ENCODE assay signal across 22 cellular contexts in the genomic region with DNA sequence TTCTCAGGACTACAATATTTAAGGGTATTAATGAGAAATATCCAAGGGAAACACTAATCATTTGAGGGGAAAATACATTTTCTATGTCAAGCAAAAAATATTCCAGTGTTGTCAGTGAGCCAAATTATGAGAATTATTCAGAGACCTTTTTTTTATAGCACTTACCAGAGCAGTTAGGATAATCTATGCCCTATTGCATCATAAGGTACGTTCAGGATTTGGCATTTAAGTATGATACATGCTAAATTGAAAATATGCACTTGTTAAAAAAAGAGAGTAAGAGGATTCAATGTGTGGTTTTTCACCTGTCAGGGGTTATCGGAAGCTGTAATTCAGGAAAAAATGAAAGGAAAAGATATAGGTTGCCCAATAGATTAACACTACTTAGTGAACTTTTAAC. TPM values are rescaled to one million over a fixed set of nuclear protein-coding genes. Genes with fewer than 3 reads are reported as not detected.
DNase-seq lines count a peak whose midpoint lies in the region; ATAC-seq, FAIRE-seq and TF ChIP-seq lines count a peak whose summit lies in the region.
"Had no signal": no experiment of that assay in that cellular context is flagged by ENCODE, and none has a peak within 500 bp of the region (broad histone marks: within the 10 kb centered on the region; RNA-seq: fewer than 3 reads in every experiment).

No MANE protein-coding gene starts in this region.

- no peak overlapping the region for H2AK9ac ChIP-seq in IMR-90 (replicated peaks; ENCODE audit: low read depth, low read length, poor library complexity)

- H3K36me3 ChIP-seq in IMR-90 (ENCODE audit: control insufficient read depth, insufficient read depth, low read length), result no peaks in the 10 kb centered on the region
- no peaks in the 10 kb centered on the region for H3K36me3 ChIP-seq in kidney (ENCODE audit: control insufficient read depth in 1 of 2, insufficient read depth in 2 of 2, low read length in 2 of 2)
- H3K36me3 ChIP-seq: BE2C, BLaER1 had no signal

- no peak overlapping the region for H3K4ac ChIP-seq in IMR-90 (ENCODE audit: low read depth, low read length)

- H4K20me1 ChIP-seq in IMR-90 (ENCODE audit: insufficient read depth, low read length), result no peaks in the 10 kb centered on the region
- H4K20me1 ChIP-seq: BLaER1 had no signal

- DNase-seq in IMR-90 (no peak), NCI-H226 (peak; percentile 30), omental fat pad (ENCODE audit: low spot score) (no peak), kidney (no peak), NCI-H774 (lab: John Stamatoyannopoulos, UW) (no peak)
- DNase-seq in activated T-cell treated with anti-CD3 and anti-CD28 coated beads, Interleukin-2, amount 50 U/mL, for 48 hours, result no peak
- DNase-seq: 8988T; ACHN; BE2C; C1 segment of cervical spinal cord; Caco-2; Calu3; CD4-positive, alpha-beta memory T cell; CD4-positive, CD25-positive, alpha-beta regulatory T cell; DMS79 treated with DMSO at 0.1 percent for 48 hours; GF-D8 had no signal

- H3K27ac ChIP-seq in IMR-90 (ENCODE audit: insufficient read depth, low read length) (no peak overlapping the region), kidney (ENCODE audit: low read depth in 2 of 2, low read length in 2 of 2) (no peak overlapping the region)
- H3K27ac ChIP-seq: BLaER1 had no signal

- no peak overlapping the region for H2BK15ac ChIP-seq in IMR-90 (ENCODE audit: low read depth, low read length)

- no peak overlapping the region for H3K9ac ChIP-seq in IMR-90 (ENCODE audit: low read depth, low read length)
- no peak overlapping the region for H3K9ac ChIP-seq in kidney (ENCODE audit: low read length in 2 of 2)
- H3K9ac ChIP-seq: BLaER1 had no signal

- no peak overlapping the region for H4K5ac ChIP-seq in IMR-90 (ENCODE audit: low read depth, low read length)

- no peak overlapping the region for H4K91ac ChIP-seq in IMR-90 (ENCODE audit: insufficient read depth, low read depth, low read length)

- H3K14ac ChIP-seq in IMR-90 (replicated peaks; ENCODE audit: low read depth, low read length), result no peak overlapping the region

- no peak for FAIRE-seq in kidney (lab: Jason Lieb, UNC)
- FAIRE-seq: A204.1, D721Med, G401.6, GM12891 had no signal

- H3K4me3 ChIP-seq in IMR-90 (ENCODE audit: insufficient read depth, low read depth, low read length) (no peak overlapping the region), kidney (ENCODE audit: low read length in 2 of 2) (no peak overlapping the region)
- H3K4me3 ChIP-seq: BLaER1 had no signal

- TF ChIP-seq POLR2A in IMR-90 (IDR thresholded peaks at IDR 0.05; ENCODE audit: low read depth, low read length), result no peak

- no TSS peak for BruUV-seq in IMR-90 (replicated peaks; lab: Mats Ljungman, UMichigan)

- H3K79me1 ChIP-seq in IMR-90 (ENCODE audit: low read depth in 1 of 2, low read length in 2 of 2), result no peaks in the 10 kb centered on the region

- TF ChIP-seq RAD21 in IMR-90 (IDR thresholded peaks at IDR 0.05; ENCODE audit: low read length), result no peak

- no CpG with 5 or more reads among the region's 2 CpGs for WGBS in IMR-90 (ENCODE audit: extremely low coverage in 2 of 2, insufficient read length in 1 of 2), 2 experiments

- no peak for TF ChIP-seq CTCF in IMR-90 (conservative IDR thresholded peaks at IDR 0.05; ENCODE audit: low read depth, low read length)
- TF ChIP-seq CTCF in omental fat pad (IDR thresholded peaks at IDR 0.05), result no peak
- TF ChIP-seq CTCF in kidney (IDR thresholded peaks at IDR 0.05; ENCODE audit: borderline replicate concordance, extremely low read depth, insufficient read depth), result no peak

- H2AK5ac ChIP-seq in IMR-90 (ENCODE audit: low read depth, low read length), result no peak overlapping the region

- H3K27me3 ChIP-seq in IMR-90 (ENCODE audit: control insufficient read depth, insufficient read depth, low read length), result no peaks in the 10 kb centered on the region
- H3K27me3 ChIP-seq: BE2C, BLaER1 had no signal

- H4K8ac ChIP-seq in IMR-90 (ENCODE audit: low read depth in 2 of 2, low read length in 2 of 2), result no peak overlapping the region

- H3K9me3 ChIP-seq in IMR-90 (ENCODE audit: control insufficient read depth, insufficient read depth, low read length) (no peaks in the 10 kb centered on the region), kidney (ENCODE audit: control insufficient read depth in 1 of 2, low read length in 2 of 2) (no peaks in the 10 kb centered on the region)
- H3K9me3 ChIP-seq: BE2C, BLaER1, Caco-2 had no signal

- H3K4me2 ChIP-seq in IMR-90 (ENCODE audit: low read depth, low read length), result no peak overlapping the region
- H3K4me2 ChIP-seq: BLaER1 had no signal

- intact Hi-C loops in IMR-90 (cut with micrococcal nuclease) (no loop called here), kidney (cut with DNase I) (no loop called here)

- no peak overlapping the region for H2BK5ac ChIP-seq in IMR-90 (ENCODE audit: low read depth, low read length, poor library complexity, severe bottlenecking)

- dilution Hi-C loops in IMR-90 (cut with HindIII; ENCODE audit: low sequenced_read_pairs, unreplicated experiment), result no loop called here

- H3K4me1 ChIP-seq in IMR-90 (ENCODE audit: control insufficient read depth, insufficient read depth, low read length), result no peaks in the 10 kb centered on the region
- no peaks in the 10 kb centered on the region for H3K4me1 ChIP-seq in kidney (ENCODE audit: control insufficient read depth in 1 of 2, insufficient read depth in 1 of 2, low read depth in 1 of 2, low read length in 2 of 2)
- H3K4me1 ChIP-seq: BE2C, BLaER1, Caco-2 had no signal

- no peak for ATAC-seq in IMR-90 (ENCODE audit: low read depth)
- ATAC-seq in omental fat pad (ENCODE audit: low FRiP score), result peak; percentile 59

- no peak overlapping the region for H3K23ac ChIP-seq in IMR-90 (ENCODE audit: low read depth, low read length)

- H2BK20ac ChIP-seq in IMR-90 (ENCODE audit: low read depth, low read length), result no peak overlapping the region

- no peak overlapping the region for H2BK120ac ChIP-seq in IMR-90 (ENCODE audit: low read depth, low read length)

- no peaks in the 10 kb centered on the region for H3K9me1 ChIP-seq in IMR-90 (ENCODE audit: insufficient read depth, low read length)

- no peak overlapping the region for H3K56ac ChIP-seq in IMR-90 (ENCODE audit: extremely low read depth, insufficient read depth, low read length)

- in situ Hi-C loops in IMR-90 (cut with MboI; ENCODE audit: low sequenced_read_pairs), result no loop called here

- no peak overlapping the region for H2AFZ ChIP-seq in IMR-90 (replicated peaks; ENCODE audit: low read length, poor library complexity)

- CTCF ChIA-PET in IMR-90 (lab: Yijun Ruan, JAX), result interaction anchor here (0.8 kb wide), 2 partner anchors 17 to 60 kb away, joined by 3 read pairs; no protein-coding TSS in a partner anchor

- POLR2A ChIA-PET in IMR-90 (lab: Charles Lee; ENCODE audit: unreplicated experiment), result no interaction called here

- H3K18ac ChIP-seq in IMR-90 (ENCODE audit: low read depth, low read length), result no peak overlapping the region

TF ChIP-seq in IMR-90, 13 proteins besides CTCF, POLR2A, EP300 and RAD21:
- peak; percentile 41; the same call in 1 of the 2 replicates for TF ChIP-seq CEBPB (IDR thresholded peaks at IDR 0.05; ENCODE audit: low read depth, low read length)
- TF ChIP-seq, protein P1, sequence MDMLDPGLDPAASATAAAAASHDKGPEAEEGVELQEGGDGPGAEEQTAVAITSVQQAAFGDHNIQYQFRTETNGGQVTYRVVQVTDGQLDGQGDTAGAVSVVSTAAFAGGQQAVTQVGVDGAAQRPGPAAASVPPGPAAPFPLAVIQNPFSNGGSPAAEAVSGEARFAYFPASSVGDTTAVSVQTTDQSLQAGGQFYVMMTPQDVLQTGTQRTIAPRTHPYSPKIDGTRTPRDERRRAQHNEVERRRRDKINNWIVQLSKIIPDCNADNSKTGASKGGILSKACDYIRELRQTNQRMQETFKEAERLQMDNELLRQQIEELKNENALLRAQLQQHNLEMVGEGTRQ (IDR thresholded peaks at IDR 0.05; ENCODE audit: low read depth, low read length), result no peak

RNA-seq across cellular contexts. Expression of gene MPPED2, which starts 17.2 kb away (rescaled TPM):
- not detected in 2 replicates for total RNA-seq in IMR-90 (2012; rRNA removed)
- 0.10 and 0.11 TPM in 2 replicates for polyA plus RNA-seq in IMR-90 (2012; rRNA removed)
- 0.01 and 0.02 TPM in 2 replicates for polyA plus RNA-seq in IMR-90 (2012; cell fraction: cytosol; rRNA removed)
- 0.01 and 0.17 TPM in 2 replicates for polyA plus RNA-seq in IMR-90 (2012; cell fraction: nucleus; rRNA removed; ENCODE audit: low replicate concordance)
- 10 to 100 TPM in 2 of 4 donors, 1 to 10 TPM in 2; 5.6 to 12.0 (median 8.7) TPM for total RNA-seq in omental fat pad
- 12.9 TPM for total RNA-seq in kidney
- polyA plus RNA-seq in kidney (ENCODE audit: insufficient read depth, low read depth, low replicate concordance), result 10.8 TPM
- total RNA-seq: Caco-2; Calu3; CD4-positive, alpha-beta memory T cell had no signal
- polyA plus RNA-seq: AG04450; CD4-positive, alpha-beta memory T cell had no signal
